9 cellular contexts compared by ENCODE assay signal in genomic region chr17:46157443-46158107, GRCh38.
A peak's percentile ranks its signal among the peaks of the same experiment; 100 is the strongest.
DNase-seq lines count a peak whose midpoint lies in the region; ATAC-seq and TF ChIP-seq lines count a peak whose summit lies in the region.
"Had no signal": no experiment of that assay in that cellular context is flagged by ENCODE, and none has a peak within 500 bp of the region (broad histone marks: within the 10 kb centered on the region; RNA-seq: fewer than 3 reads in every experiment).

No MANE protein-coding gene starts in this region.

- H4K20me1 ChIP-seq in KMS-11 (ENCODE audit: insufficient read depth): peaks cover 61% of the 10 kb centered on the region

- no peaks in the 10 kb centered on the region for H3K9me3 Mint-ChIP-seq in nephron

- ATAC-seq in GM21528 (IDR thresholded peaks at IDR 0.05; ENCODE audit: low FRiP score, unreplicated experiment) (no peak), GM21390 (IDR thresholded peaks at IDR 0.05; ENCODE audit: unreplicated experiment) (no peak)

- H3K4me1 Mint-ChIP-seq in nephron: peaks cover 68% of the 10 kb centered on the region

- no peaks in the 10 kb centered on the region for H3K27me3 Mint-ChIP-seq in nephron (ENCODE audit: low read depth)

- H3K79me2 ChIP-seq in KMS-11 (ENCODE audit: insufficient read depth, low read depth): peaks cover 100% of the 10 kb centered on the region

- peak overlapping the region; percentile 27 for H3K4me2 ChIP-seq in KMS-11

- H3K9ac ChIP-seq in KMS-11: no peak overlapping the region

- H3K27ac ChIP-seq in KMS-11: peak overlapping the region; percentile 0; the same call in 1 of the 2 replicates
- peak overlapping the region; percentile 32 to 67 for H3K27ac ChIP-seq in coronary artery

- H3K27ac Mint-ChIP-seq in nephron: peak overlapping the region; percentile 64 to 80 (median 67)

- DNase-seq in AG10803 (ENCODE audit: low read depth): peak; percentile 78
- DNase-seq in coronary artery (ENCODE audit: low spot score): no peak
- no peak for DNase-seq in NCI-H1105 treated with DMSO at 0.1 percent for 48 hours (lab: John Stamatoyannopoulos, UW)
- DNase-seq in 8988T: no peak
- DNase-seq: activated CD4-positive, alpha-beta T cell treated with anti-CD3 and anti-CD28 coated beads, Interleukin-2, amount 50 U/mL, for 4 hours had no signal

- H3K4me1 ChIP-seq in KMS-11 (ENCODE audit: low read depth, poor library complexity, severe bottlenecking): peaks cover 98% of the 10 kb centered on the region

- H3K4me3 Mint-ChIP-seq in nephron: no peak overlapping the region

- H3K4me3 ChIP-seq in AG10803 (ENCODE audit: low read length) (no peak overlapping the region), KMS-11 (IDR thresholded peaks at IDR 0.05; ENCODE audit: insufficient read depth, low read depth, low read length) (no peak overlapping the region), coronary artery (peak overlapping the region; percentile 26)

- H3K36me3 ChIP-seq in KMS-11 (ENCODE audit: insufficient read depth): no peaks in the 10 kb centered on the region

- peaks cover 14% of the 10 kb centered on the region for H3K36me3 Mint-ChIP-seq in nephron (ENCODE audit: low read depth)

- H2AFZ ChIP-seq in KMS-11 (ENCODE audit: low read depth): no peak overlapping the region

- no peaks in the 10 kb centered on the region for H3K27me3 ChIP-seq in KMS-11 (ENCODE audit: insufficient read depth, low read depth)

- TF ChIP-seq CTCF in AG10803 (conservative IDR thresholded peaks at IDR 0.05; ENCODE audit: low read length) (no peak), KMS-11 (conservative IDR thresholded peaks at IDR 0.05; ENCODE audit: low read depth, low read length) (no peak), coronary artery (IDR thresholded peaks at IDR 0.05) (no peak), nephron (IDR thresholded peaks at IDR 0.05; ENCODE audit: unreplicated experiment in 3 of 3) (no peak)
